ENCODE assay signal across 14 cellular contexts in the genomic region with DNA sequence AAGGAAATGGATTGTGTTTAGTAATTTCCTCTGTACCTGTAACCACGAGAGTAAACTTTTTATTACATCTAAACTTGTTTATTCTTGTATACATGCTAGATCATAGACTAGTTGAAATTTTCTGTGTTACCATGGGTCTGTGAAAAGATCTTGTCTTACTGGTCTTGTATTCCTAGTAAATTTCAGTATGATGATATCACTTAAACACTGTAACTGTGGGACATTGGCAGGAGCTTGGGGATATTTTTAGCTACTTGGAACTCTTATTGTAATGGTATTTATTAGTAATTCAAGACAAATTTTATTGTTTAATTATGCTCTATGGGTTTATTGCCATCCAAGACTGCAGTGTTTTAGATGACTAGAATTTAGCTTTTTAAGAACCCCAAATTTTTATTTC. TPM values are rescaled to one million over a fixed set of nuclear protein-coding genes. Genes with fewer than 3 reads are reported as not detected.
DNase-seq lines count a peak whose midpoint lies in the region; TF ChIP-seq lines count a peak whose summit lies in the region.
"Had no signal": no experiment of that assay in that cellular context is flagged by ENCODE, and none has a peak within 500 bp of the region (broad histone marks: within the 10 kb centered on the region; RNA-seq: fewer than 3 reads in every experiment).

No MANE protein-coding gene starts in this region.

- TF ChIP-seq CTCF in brain (conservative IDR thresholded peaks at IDR 0.05) (no peak), glutamatergic neuron (IDR thresholded peaks at IDR 0.05; ENCODE audit: partially characterized antibody, unreplicated experiment) (no peak)

- H3K4me3 Mint-ChIP-seq in brain = peak overlapping the region in 3 of 5 experiments; percentile 5 to 34 (median 10)
- peak overlapping the region; percentile 28 for H3K4me3 Mint-ChIP-seq in glutamatergic neuron (ENCODE audit: unreplicated experiment)
- no peak overlapping the region for H3K4me3 Mint-ChIP-seq in activated naive CD4-positive, alpha-beta T cell treated with anti-CD3 and anti-CD28 coated beads for 36 hours

- H3K36me3 Mint-ChIP-seq in brain (peaks cover 57% of the 10 kb centered on the region), glutamatergic neuron (ENCODE audit: unreplicated experiment) (no peaks in the 10 kb centered on the region)
- no peaks in the 10 kb centered on the region for H3K36me3 Mint-ChIP-seq in activated naive CD4-positive, alpha-beta T cell treated with anti-CD3 and anti-CD28 coated beads for 36 hours (ENCODE audit: low read depth)

- H3K27me3 Mint-ChIP-seq in brain (no peaks in the 10 kb centered on the region), glutamatergic neuron (ENCODE audit: unreplicated experiment) (no peaks in the 10 kb centered on the region)
- no peaks in the 10 kb centered on the region for H3K27me3 Mint-ChIP-seq in activated naive CD4-positive, alpha-beta T cell treated with anti-CD3 and anti-CD28 coated beads for 36 hours (ENCODE audit: low read depth)
- H3K27me3 Mint-ChIP-seq: naive thymus-derived CD4-positive, alpha-beta T cell had no signal

- H3K4me1 Mint-ChIP-seq in brain = peaks cover 59% of the 10 kb centered on the region
- peaks cover 55% of the 10 kb centered on the region for H3K4me1 Mint-ChIP-seq in glutamatergic neuron (ENCODE audit: low read depth, unreplicated experiment)
- H3K4me1 Mint-ChIP-seq in activated naive CD4-positive, alpha-beta T cell treated with anti-CD3 and anti-CD28 coated beads for 36 hours (ENCODE audit: low read depth) = peaks cover 43% of the 10 kb centered on the region

- H3K27ac Mint-ChIP-seq in brain (peak overlapping the region in 4 of 5 experiments; percentile 2 to 92 (median 68)), glutamatergic neuron (ENCODE audit: unreplicated experiment) (peak overlapping the region; percentile 90)
- H3K27ac Mint-ChIP-seq in activated naive CD4-positive, alpha-beta T cell treated with anti-CD3 and anti-CD28 coated beads for 36 hours = no peak overlapping the region

- intact Hi-C loops in activated naive CD4-positive, alpha-beta T cell treated with anti-CD3 and anti-CD28 coated beads for 36 hours (cut with micrococcal nuclease) = no loop called here

- H3K27ac ChIP-seq in temporal lobe (ENCODE audit: low read depth, low read length) = peak overlapping the region; percentile 95
- H3K27ac ChIP-seq: 22Rv1, SK-N-MC had no signal

- CTCF ChIA-PET in activated naive CD4-positive, alpha-beta T cell treated with anti-CD3 and anti-CD28 coated beads for 36 hours (lab: Charles Lee) = interaction anchor here (1.0 kb wide), 1 partner anchor 42 kb away, joined by 3 read pairs; no protein-coding TSS in a partner anchor

- DNase-seq in NCI-H2227 treated with DMSO at 0.1 percent for 48 hours (lab: John Stamatoyannopoulos, UW) (peak; percentile 55), NCI-H2227 (lab: John Stamatoyannopoulos, UW; ENCODE audit: unreplicated experiment) (no peak), glutamatergic neuron (no peak), DMS 273 (lab: John Stamatoyannopoulos, UW; ENCODE audit: unreplicated experiment) (no peak), iPS-NIHi11 (ENCODE audit: low spot score) (no peak)
- DNase-seq in activated naive CD4-positive, alpha-beta T cell treated with anti-CD3 and anti-CD28 coated beads for 36 hours = no peak
- DNase-seq: naive thymus-derived CD4-positive, alpha-beta T cell; NCI-H1092; NCI-H774; stimulated activated CD8-positive, alpha-beta memory T cell treated with anti-CD3 and anti-CD28 coated beads, Interleukin-4, amount 100 ng/mL, for 48 hours had no signal

- H3K9me3 Mint-ChIP-seq in brain (peaks cover 0 to 14% (median 10%) of the 10 kb centered on the region in 5 experiments), glutamatergic neuron (ENCODE audit: unreplicated experiment) (peaks cover 4% of the 10 kb centered on the region)
- H3K9me3 Mint-ChIP-seq in activated naive CD4-positive, alpha-beta T cell treated with anti-CD3 and anti-CD28 coated beads for 36 hours = no peaks in the 10 kb centered on the region
- H3K9me3 Mint-ChIP-seq: naive thymus-derived CD4-positive, alpha-beta T cell had no signal

RNA-seq across cellular contexts. Expression of gene TULP4, which starts 25.9 kb away (rescaled TPM):
- polyA plus RNA-seq in brain (ENCODE audit: insufficient read depth, low read depth, low replicate concordance) = 24.9 TPM
- total RNA-seq in glutamatergic neuron (ENCODE audit: unreplicated experiment) (406 TPM), temporal lobe (769 TPM)
- 10 to 100 TPM; 17.4 to 17.6 TPM for total RNA-seq in activated naive CD4-positive, alpha-beta T cell treated with anti-CD3 and anti-CD28 coated beads for 36 hours

Comparison
In these comparisons a context has a peak if more than half of its experiments do, and no peak if none do; other contexts are left out.
1. RNA of gene TULP4, which starts 25.9 kb away (total RNA-seq): 769 TPM in temporal lobe (single experiment) and 406 TPM in glutamatergic neuron (single experiment); 17.4 to 17.6 TPM in activated naive CD4-positive, alpha-beta T cell treated with anti-CD3 and anti-CD28 coated beads for 36 hours; every median in the first group is over 10 times any median in the second.